In genomic region chr16:78762222-78762621, GRCh38 we compare ENCODE assay signal across 16 cellular contexts.
DNase-seq lines count a peak whose midpoint lies in the region; ATAC-seq, FAIRE-seq and TF ChIP-seq lines count a peak whose summit lies in the region.
"Had no signal": no experiment of that assay in that cellular context is flagged by ENCODE, and none has a peak within 500 bp of the region (broad histone marks: within the 10 kb centered on the region; RNA-seq: fewer than 3 reads in every experiment).

No MANE protein-coding gene starts in this region.

- TF ChIP-seq CTCF in CD8-positive, alpha-beta T cell (IDR thresholded peaks at IDR 0.05): no peak

- intact Hi-C loops in CD8-positive, alpha-beta T cell (cut with DNase I, micrococcal nuclease): no loop called here

- POLR2A ChIA-PET in CD8-positive, alpha-beta T cell (lab: Charles Lee): interaction anchor here (1.5 kb wide), 1 partner anchor 20 kb away, joined by 4 read pairs; no protein-coding TSS in a partner anchor

- peaks cover 5% of the 10 kb centered on the region for H3K4me1 Mint-ChIP-seq in activated T-helper 17 cell treated with anti-CD3 and anti-CD28 coated beads, Interleukin-2, amount 50 U/mL, for 72 hours
- peaks cover 2% of the 10 kb centered on the region for H3K4me1 Mint-ChIP-seq in CD8-positive, alpha-beta T cell (ENCODE audit: low read depth)

- H3K36me3 Mint-ChIP-seq in activated T-helper 17 cell treated with anti-CD3 and anti-CD28 coated beads, Interleukin-2, amount 50 U/mL, for 72 hours (ENCODE audit: low read depth): no peaks in the 10 kb centered on the region
- H3K36me3 Mint-ChIP-seq in CD8-positive, alpha-beta T cell: peaks cover 3% of the 10 kb centered on the region

- no peaks in the 10 kb centered on the region for H3K9me3 ChIP-seq in CD8-positive, alpha-beta T cell (ENCODE audit: low read length)
- H3K9me3 ChIP-seq: suprapubic skin had no signal

- peak; percentile 43 for ATAC-seq in GM19397 (IDR thresholded peaks at IDR 0.05; ENCODE audit: unreplicated experiment)
- ATAC-seq in HG02938 (IDR thresholded peaks at IDR 0.05; ENCODE audit: unreplicated experiment): peak; percentile 47
- peak; percentile 67 for ATAC-seq in activated T-helper 17 cell treated with anti-CD3 and anti-CD28 coated beads, Interleukin-2, amount 50 U/mL, for 72 hours (replicated peaks)
- ATAC-seq in CD8-positive, alpha-beta T cell: no peak

- H3K9me3 Mint-ChIP-seq in activated T-helper 17 cell treated with anti-CD3 and anti-CD28 coated beads, Interleukin-2, amount 50 U/mL, for 72 hours: no peaks in the 10 kb centered on the region
- H3K9me3 Mint-ChIP-seq in CD8-positive, alpha-beta T cell: no peaks in the 10 kb centered on the region
- H3K9me3 Mint-ChIP-seq: effector memory CD8-positive, alpha-beta T cell had no signal

- H3K4me1 ChIP-seq in CD8-positive, alpha-beta T cell (ENCODE audit: insufficient read depth, low read length): no peaks in the 10 kb centered on the region
- H3K4me1 ChIP-seq: parathyroid adenoma, suprapubic skin had no signal

- H3K4me3 ChIP-seq in CD8-positive, alpha-beta T cell (ENCODE audit: low read depth, low read length): no peak overlapping the region
- H3K4me3 ChIP-seq: PC-9, suprapubic skin had no signal

- no peak overlapping the region for H3K27ac Mint-ChIP-seq in activated T-helper 17 cell treated with anti-CD3 and anti-CD28 coated beads, Interleukin-2, amount 50 U/mL, for 72 hours
- H3K27ac Mint-ChIP-seq in CD8-positive, alpha-beta T cell: no peak overlapping the region
- H3K27ac Mint-ChIP-seq: effector memory CD8-positive, alpha-beta T cell had no signal

- no peak overlapping the region for H3K4me3 Mint-ChIP-seq in activated T-helper 17 cell treated with anti-CD3 and anti-CD28 coated beads, Interleukin-2, amount 50 U/mL, for 72 hours
- no peak overlapping the region for H3K4me3 Mint-ChIP-seq in CD8-positive, alpha-beta T cell
- H3K4me3 Mint-ChIP-seq: effector memory CD8-positive, alpha-beta T cell had no signal

- CTCF ChIA-PET in CD8-positive, alpha-beta T cell (lab: Charles Lee): interaction anchor here (2.5 kb wide), 1 partner anchor 8 kb away, joined by 12 read pairs; no protein-coding TSS in a partner anchor

- H3K36me3 ChIP-seq in CD8-positive, alpha-beta T cell (ENCODE audit: insufficient read depth, low read length): no peaks in the 10 kb centered on the region
- H3K36me3 ChIP-seq: suprapubic skin had no signal

- H3K27ac ChIP-seq in CD8-positive, alpha-beta T cell (ENCODE audit: low read depth, low read length): no peak overlapping the region
- H3K27ac ChIP-seq: parathyroid adenoma, PC-9, suprapubic skin had no signal

- no peak for FAIRE-seq in urothelium cell line (lab: Jason Lieb, UNC)

- peak; percentile 73 for DNase-seq in CD1c-positive myeloid dendritic cell (ENCODE audit: extremely low spot score)
- no peak for DNase-seq in NCI-H1436 treated with DMSO at 0.1 percent for 48 hours (lab: John Stamatoyannopoulos, UW)
- no peak for DNase-seq in CD8-positive, alpha-beta T cell
- no peak for DNase-seq in NCI-H187 (lab: John Stamatoyannopoulos, UW)
- no peak for DNase-seq in urothelium cell line (ENCODE audit: low spot score)
- DNase-seq: effector memory CD8-positive, alpha-beta T cell; glutamatergic neuron; mammary epithelial cell; NCI-H2081; PC-9; stimulated activated CD4-positive, alpha-beta T cell treated with anti-CD3 and anti-CD28 coated beads, Interleukin-2, amount 100 ng/mL, for 48 hours had no signal

- no peaks in the 10 kb centered on the region for H3K27me3 ChIP-seq in CD8-positive, alpha-beta T cell (ENCODE audit: insufficient read depth, low read length)
- H3K27me3 ChIP-seq: suprapubic skin had no signal

- H3K27me3 Mint-ChIP-seq in activated T-helper 17 cell treated with anti-CD3 and anti-CD28 coated beads, Interleukin-2, amount 50 U/mL, for 72 hours: no peaks in the 10 kb centered on the region
- no peaks in the 10 kb centered on the region for H3K27me3 Mint-ChIP-seq in CD8-positive, alpha-beta T cell (ENCODE audit: low read depth)
- H3K27me3 Mint-ChIP-seq: effector memory CD8-positive, alpha-beta T cell had no signal
